Comparison of ENCODE assay signal across 8 cellular contexts in genomic region chr21:33915368-33916199, GRCh38. TPM values are rescaled to one million over a fixed set of nuclear protein-coding genes. Genes with fewer than 3 reads are reported as not detected.
A peak's percentile ranks its signal among the peaks of the same experiment; 100 is the strongest.
DNase-seq lines count a peak whose midpoint lies in the region; ATAC-seq and TF ChIP-seq lines count a peak whose summit lies in the region.

TSS of gene ATP5PO (minus strand) at chr21:33915804. CDS start at chr21:33915763, 41 bp downstream.

- H3K9me3 ChIP-seq in Karpas-422 (ENCODE audit: low read length): no peaks in the 10 kb centered on the region
- H3K9me3 ChIP-seq in esophagus muscularis mucosa: no peaks in the 10 kb centered on the region
- H3K9me3 ChIP-seq in muscle layer of duodenum (ENCODE audit: control insufficient read depth in 1 of 2, low read length in 2 of 2): no peaks in the 10 kb centered on the region

- H3K27me3 ChIP-seq in Karpas-422 (ENCODE audit: low read length) (no peaks in the 10 kb centered on the region), esophagus muscularis mucosa (no peaks in the 10 kb centered on the region), muscle layer of duodenum (ENCODE audit: low read depth, low read length) (no peaks in the 10 kb centered on the region)

- H3K36me3 ChIP-seq in Karpas-422 (ENCODE audit: insufficient read depth, low read length): peaks cover 24% of the 10 kb centered on the region
- H3K36me3 ChIP-seq in esophagus muscularis mucosa: peaks cover 11 to 30% (median 22%) of the 10 kb centered on the region in 4 donors
- peaks cover 8 to 13% of the 10 kb centered on the region in 2 donors for H3K36me3 ChIP-seq in muscle layer of duodenum (ENCODE audit: control insufficient read depth in 1 of 2, insufficient read depth in 2 of 2, low read length in 2 of 2)

- TF ChIP-seq EP300 in esophagus muscularis mucosa (IDR thresholded peaks at IDR 0.05): no peak

- peak; percentile 97 for ATAC-seq in GM21825 (IDR thresholded peaks at IDR 0.05; ENCODE audit: unreplicated experiment)

- H3K9me2 ChIP-seq in Karpas-422 (replicated peaks; ENCODE audit: insufficient read depth, low read length): no peaks in the 10 kb centered on the region

- under 1% methylated on average over 25 of the region's 45 CpGs for WGBS in esophagus muscularis mucosa

- H3K4me3 ChIP-seq in Karpas-422 (ENCODE audit: low read length) (peak within 1 kb of the TSS; percentile 95), esophagus muscularis mucosa (peak within 1 kb of the TSS; percentile 61 to 94 (median 88)), muscle layer of duodenum (ENCODE audit: low read depth in 1 of 2, low read length in 2 of 2) (peak within 1 kb of the TSS; percentile 98 to 99)

- peaks cover under 1% of the 10 kb centered on the region; the same call in 1 of the 2 replicates for H4K20me1 ChIP-seq in Karpas-422 (ENCODE audit: insufficient read depth, low read depth, low read length)

- H2AFZ ChIP-seq in Karpas-422 (ENCODE audit: low read length): peak within 1 kb of the TSS; percentile 94

- TF ChIP-seq CTCF in esophagus muscularis mucosa (IDR thresholded peaks at IDR 0.05): peak in 1 of 3 experiments; percentile 35

- peaks cover 16% of the 10 kb centered on the region for H3K4me1 ChIP-seq in Karpas-422 (ENCODE audit: low read length)
- H3K4me1 ChIP-seq in esophagus muscularis mucosa: peaks cover 23 to 30% (median 26%) of the 10 kb centered on the region in 4 donors
- H3K4me1 ChIP-seq in muscle layer of duodenum (ENCODE audit: control insufficient read depth in 1 of 2, insufficient read depth in 2 of 2, low read length in 2 of 2): peaks cover 7 to 23% of the 10 kb centered on the region in 2 donors

- H3K79me2 ChIP-seq in Karpas-422 (ENCODE audit: low read length): peaks cover 40% of the 10 kb centered on the region

- H3K4me2 ChIP-seq in Karpas-422 (ENCODE audit: low read depth, low read length, poor library complexity, severe bottlenecking): peak within 1 kb of the TSS; percentile 86

- peak; percentile 77 for TF ChIP-seq POLR2A in esophagus muscularis mucosa (IDR thresholded peaks at IDR 0.05; ENCODE audit: low read depth)

- DNase-seq in DMS79 treated with DMSO at 0.1 percent for 48 hours (lab: John Stamatoyannopoulos, UW): peak; percentile 98
- DNase-seq in Karpas-422: peak; percentile 99
- peak; percentile 98 for DNase-seq in RKO (ENCODE audit: low spot score)
- peak; percentile 92 for DNase-seq in activated T-helper 1 cell treated with Interleukin-2 at 50 U/mL for 16 hours (ENCODE audit: low read depth)
- DNase-seq in esophagus muscularis mucosa (ENCODE audit: extremely low spot score): peak; percentile 99
- DNase-seq in stimulated activated CD8-positive, alpha-beta memory T cell treated with anti-CD3 and anti-CD28 coated beads, Interleukin-7, amount 100 ng/mL, for 4 hours (ENCODE audit: low read depth in 2 of 2): peak; percentile 95 to 96

- intact Hi-C loops in esophagus muscularis mucosa (cut with DNase I): loop anchor here (10.0 kb wide), 1 partner anchor 699 kb away; the partner anchor contains the start of gene RCAN1

- peak within 1 kb of the TSS; percentile 93 for H3K9ac ChIP-seq in Karpas-422 (ENCODE audit: low read length)

- H3K27ac ChIP-seq in Karpas-422 (ENCODE audit: low read length) (peak within 1 kb of the TSS; percentile 71), esophagus muscularis mucosa (replicated peaks in 1 of 4) (peak within 1 kb of the TSS; percentile 81 to 93 (median 86)), muscle layer of duodenum (ENCODE audit: low read length) (peak within 1 kb of the TSS; percentile 94)

RNA-seq across cellular contexts. Expression of gene ATP5PO, which starts in this region (rescaled TPM):
- total RNA-seq in Karpas-422 (2014; rRNA removed; shearing (Covaris generic); ENCODE audit: low replicate concordance): 310 and 335 TPM in 2 replicates
- 100 to 1,000 TPM; 130 to 289 (median 195) TPM for total RNA-seq in esophagus muscularis mucosa

Comparison
In these comparisons a context has a peak if more than half of its experiments do, and no peak if none do; other contexts are left out.
1. Peak in every context shown above with its lines: DNase-seq, ATAC-seq, H3K4me3 ChIP-seq and H3K27ac ChIP-seq.